Comparison of ENCODE assay signal across 17 cellular contexts in the genomic region with DNA sequence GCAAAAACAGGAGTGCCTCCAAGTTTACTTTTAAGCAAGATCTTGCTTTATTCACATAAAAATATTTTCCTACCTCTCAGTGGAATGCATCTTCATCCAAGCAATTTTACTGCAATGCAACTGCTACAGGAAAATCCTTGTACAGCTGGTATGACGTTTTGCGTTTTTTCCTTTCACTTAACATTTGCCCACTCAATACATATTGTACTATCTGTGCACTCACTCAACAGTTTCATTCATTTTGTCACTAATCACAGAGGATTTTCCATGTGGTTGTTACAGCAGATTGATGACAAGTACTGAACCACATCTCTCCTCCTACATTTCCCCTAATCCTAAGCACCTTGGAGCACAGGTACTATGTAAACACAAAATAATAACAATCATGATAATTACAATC.
"Had no signal": no experiment of that assay in that cellular context is flagged by ENCODE, and none has a peak within 500 bp of the region (broad histone marks: within the 10 kb centered on the region; RNA-seq: fewer than 3 reads in every experiment).

No MANE protein-coding gene starts in this region.

- H3K4me1 Mint-ChIP-seq: activated CD4-positive, alpha-beta T cell treated with anti-CD3 and anti-CD28 coated beads for 36 hours; memory B cell; naive thymus-derived CD4-positive, alpha-beta T cell; stimulated activated naive CD8-positive, alpha-beta T cell treated with anti-CD3 and anti-CD28 coated beads, Interleukin-15, amount 100 ng/mL, for 72 hours had no signal

- H3K9me3 Mint-ChIP-seq: activated naive CD4-positive, alpha-beta T cell treated with anti-CD3 and anti-CD28 coated beads, Interleukin-2, amount 50 U/mL, for 72 hours; memory B cell; naive thymus-derived CD4-positive, alpha-beta T cell; stimulated activated naive CD8-positive, alpha-beta T cell treated with anti-CD3 and anti-CD28 coated beads, Interleukin-15, amount 100 ng/mL, for 72 hours had no signal

- H3K36me3 ChIP-seq: adrenal gland, ovary, right lobe of liver had no signal

- H3K4me3 Mint-ChIP-seq: activated CD4-positive, alpha-beta T cell treated with anti-CD3 and anti-CD28 coated beads for 36 hours; memory B cell; naive thymus-derived CD4-positive, alpha-beta T cell; stimulated activated naive CD8-positive, alpha-beta T cell treated with anti-CD3 and anti-CD28 coated beads, Interleukin-15, amount 100 ng/mL, for 72 hours had no signal

- H3K27ac Mint-ChIP-seq: activated CD4-positive, alpha-beta T cell treated with anti-CD3 and anti-CD28 coated beads for 36 hours; activated naive CD4-positive, alpha-beta T cell treated with anti-CD3 and anti-CD28 coated beads, Interleukin-2, amount 50 U/mL, for 72 hours; memory B cell; naive thymus-derived CD4-positive, alpha-beta T cell; stimulated activated naive CD8-positive, alpha-beta T cell treated with anti-CD3 and anti-CD28 coated beads, Interleukin-15, amount 100 ng/mL, for 72 hours had no signal

- DNase-seq: activated CD4-positive, alpha-beta T cell treated with anti-CD3 and anti-CD28 coated beads for 36 hours; activated CD4-positive, alpha-beta T cell treated with anti-CD3 and anti-CD28 coated beads, Interleukin-2, amount 50 U/mL, for 48 hours; activated gamma-delta T cell; adrenal gland; dermis blood vessel endothelial cell; foreskin keratinocyte; naive thymus-derived CD4-positive, alpha-beta T cell; ovary; right lobe of liver; stimulated activated CD4-positive, alpha-beta T cell treated with anti-CD3 and anti-CD28 coated beads, Interleukin-4, amount 100 ng/mL, for 1 hour; stimulated activated naive CD8-positive, alpha-beta T cell treated with anti-CD3 and anti-CD28 coated beads, Interleukin-15, amount 100 ng/mL, for 72 hours; T-helper 2 cell; upper lobe of right lung had no signal

- H3K36me3 Mint-ChIP-seq: activated naive CD4-positive, alpha-beta T cell treated with anti-CD3 and anti-CD28 coated beads, Interleukin-2, amount 50 U/mL, for 72 hours; memory B cell; naive thymus-derived CD4-positive, alpha-beta T cell had no signal

- H3K9me3 ChIP-seq: adrenal gland, ovary, right lobe of liver, upper lobe of right lung had no signal

- H3K4me1 ChIP-seq: adrenal gland, foreskin keratinocyte, right lobe of liver, upper lobe of right lung had no signal

- H3K4me3 ChIP-seq: adrenal gland, hepatocyte, ovary, right lobe of liver, smooth muscle cell, upper lobe of right lung had no signal

- H3K27me3 ChIP-seq: adrenal gland, foreskin keratinocyte, hepatocyte, ovary, right lobe of liver, upper lobe of right lung had no signal
